In genomic region chr3:103991461-103992115, GRCh38 we compare ENCODE assay signal across 10 cellular contexts.
DNase-seq lines count a peak whose midpoint lies in the region; ATAC-seq, FAIRE-seq and TF ChIP-seq lines count a peak whose summit lies in the region.
"Had no signal": no experiment of that assay in that cellular context is flagged by ENCODE, and none has a peak within 500 bp of the region (broad histone marks: within the 10 kb centered on the region; RNA-seq: fewer than 3 reads in every experiment).

No MANE protein-coding gene starts in this region.

- TF ChIP-seq CTCF in D721Med (IDR thresholded peaks at IDR 0.05; ENCODE audit: insufficient read depth, missing control alignments): peak; percentile 22

- intact Hi-C loops in posterior vena cava (cut with DNase I): no loop called here

- no peak for DNase-seq in D721Med (ENCODE audit: insufficient read length, low spot score)
- DNase-seq in SK-MEL-5 (ENCODE audit: low read depth, low spot score): peak; percentile 65
- DNase-seq in iPS-NIHi7 (ENCODE audit: extremely low spot score): peak; percentile 50
- no peak for DNase-seq in posterior vena cava (ENCODE audit: low spot score)
- DNase-seq: activated CD8-positive, alpha-beta T cell treated with anti-CD3 and anti-CD28 coated beads for 36 hours; dorsolateral prefrontal cortex had no signal

- in situ Hi-C loops in SK-MEL-5 (cut with HindIII; ENCODE audit: low pct_unique_long_range_greater_than_20kb, low sequenced_read_pairs): no loop called here

- FAIRE-seq in D721Med (lab: Jason Lieb, UNC): no peak

- peak; percentile 60 for ATAC-seq in HG03159 (IDR thresholded peaks at IDR 0.05; ENCODE audit: unreplicated experiment)
- no peak for ATAC-seq in HG02970 (IDR thresholded peaks at IDR 0.05; ENCODE audit: low FRiP score, unreplicated experiment)
- no peak for ATAC-seq in esophagus mucosa
- ATAC-seq in HG03521 (IDR thresholded peaks at IDR 0.05; ENCODE audit: unreplicated experiment): no peak
- ATAC-seq: activated CD8-positive, alpha-beta T cell treated with anti-CD3 and anti-CD28 coated beads for 36 hours had no signal

Comparison
In these comparisons a context has a peak if more than half of its experiments do, and no peak if none do; other contexts are left out.
1. DNase-seq: peak in SK-MEL-5 (single experiment) and iPS-NIHi7 (single experiment); none in D721Med (single experiment) and posterior vena cava (single experiment).